10 cellular contexts compared by ENCODE assay signal in genomic region chr12:105352049-105352448, GRCh38. TPM values are rescaled to one million over a fixed set of nuclear protein-coding genes. Genes with fewer than 3 reads are reported as not detected.
DNase-seq lines count a peak whose midpoint lies in the region; ATAC-seq, FAIRE-seq and TF ChIP-seq lines count a peak whose summit lies in the region.
"Had no signal": no experiment of that assay in that cellular context is flagged by ENCODE, and none has a peak within 500 bp of the region (broad histone marks: within the 10 kb centered on the region; RNA-seq: fewer than 3 reads in every experiment).

No MANE protein-coding gene starts in this region.

- H3K36me3 ChIP-seq in Caco-2 (ENCODE audit: control insufficient read depth, insufficient read depth, low read length) = no peaks in the 10 kb centered on the region
- no peaks in the 10 kb centered on the region for H3K36me3 ChIP-seq in CD8-positive, alpha-beta T cell (ENCODE audit: insufficient read depth, low read length)
- H3K36me3 ChIP-seq in osteoblast (ENCODE audit: insufficient read depth, low read length) = peaks cover 3% of the 10 kb centered on the region
- H3K36me3 ChIP-seq: cardiac muscle cell had no signal

- no peak overlapping the region for H2AFZ ChIP-seq in osteoblast (ENCODE audit: low read length)
- H2AFZ ChIP-seq: parathyroid adenoma had no signal

- peaks cover 75% of the 10 kb centered on the region for H3K79me2 ChIP-seq in osteoblast (ENCODE audit: insufficient read depth, low read length)
- H3K79me2 ChIP-seq: parathyroid adenoma had no signal

- no peak for DNase-seq in Caco-2
- DNase-seq in GM19239 (ENCODE audit: insufficient read length, low spot score) = no peak
- DNase-seq in NB4 (ENCODE audit: low read depth) = peak; percentile 50
- no peak for DNase-seq in ecto neural progenitor cell (ENCODE audit: low spot score)
- no peak for DNase-seq in CD8-positive, alpha-beta T cell
- no peak for DNase-seq in HEK293T (ENCODE audit: extremely low spot score)
- no peak for DNase-seq in osteoblast (ENCODE audit: insufficient read length, low spot score, missing footprints)

- TF ChIP-seq CTCF in Caco-2 (IDR thresholded peaks at IDR 0.05; ENCODE audit: insufficient read depth in 1 of 2, low read depth in 1 of 2, low read length in 1 of 2, severe bottlenecking in 1 of 2, unreplicated experiment in 1 of 2) (no peak), NB4 (IDR thresholded peaks at IDR 0.05; ENCODE audit: low read depth, low read length) (no peak), osteoblast (IDR thresholded peaks at IDR 0.05; ENCODE audit: extremely low read depth, low read depth, low read length) (no peak)
- TF ChIP-seq CTCF in CD8-positive, alpha-beta T cell (IDR thresholded peaks at IDR 0.05) = no peak

- H3K36me3 Mint-ChIP-seq in Caco-2 (ENCODE audit: insufficient read depth, unreplicated experiment) = peaks cover 42% of the 10 kb centered on the region
- peaks cover 15% of the 10 kb centered on the region for H3K36me3 Mint-ChIP-seq in CD8-positive, alpha-beta T cell

- peak; percentile 83 for ATAC-seq in HG02884 (IDR thresholded peaks at IDR 0.05; ENCODE audit: unreplicated experiment)
- ATAC-seq in CD8-positive, alpha-beta T cell = no peak

- intact Hi-C loops in Caco-2 (cut with micrococcal nuclease; ENCODE audit: unreplicated experiment) = no loop called here
- intact Hi-C loops in CD8-positive, alpha-beta T cell (cut with DNase I, micrococcal nuclease) = no loop called here

- peaks cover 11% of the 10 kb centered on the region for H3K9me3 Mint-ChIP-seq in Caco-2 (ENCODE audit: unreplicated experiment)
- H3K9me3 Mint-ChIP-seq in CD8-positive, alpha-beta T cell = no peaks in the 10 kb centered on the region

- no TSS peak for BruUV-seq in Caco-2 (replicated peaks; lab: Mats Ljungman, UMichigan)

- FAIRE-seq in GM19239 (lab: Jason Lieb, UNC) = peak; percentile 98

- H3K9me3 ChIP-seq in Caco-2 = no peaks in the 10 kb centered on the region
- no peaks in the 10 kb centered on the region for H3K9me3 ChIP-seq in CD8-positive, alpha-beta T cell (ENCODE audit: low read length)
- H3K9me3 ChIP-seq in osteoblast (ENCODE audit: low read depth, low read length) = no peaks in the 10 kb centered on the region

- no peak overlapping the region for H3K4me3 ChIP-seq in Caco-2 (ENCODE audit: low read depth, low read length)
- H3K4me3 ChIP-seq in NB4 (ENCODE audit: low read depth, low read length) = no peak overlapping the region
- H3K4me3 ChIP-seq in CD8-positive, alpha-beta T cell (ENCODE audit: low read depth, low read length) = no peak overlapping the region
- no peak overlapping the region for H3K4me3 ChIP-seq in osteoblast (ENCODE audit: insufficient read depth, low read length)
- H3K4me3 ChIP-seq: cardiac muscle cell had no signal

- H4K20me1 ChIP-seq in osteoblast (ENCODE audit: insufficient read depth, low read length) = peaks cover 5% of the 10 kb centered on the region

- H3K4me1 Mint-ChIP-seq in Caco-2 (ENCODE audit: low read depth, unreplicated experiment) = peaks cover 42% of the 10 kb centered on the region
- peaks cover 21% of the 10 kb centered on the region for H3K4me1 Mint-ChIP-seq in CD8-positive, alpha-beta T cell (ENCODE audit: low read depth)

- POLR2A ChIA-PET in Caco-2 (lab: Charles Lee) (no interaction called here), HEK293T (lab: Yijun Ruan, JAX) (no interaction called here)
- POLR2A ChIA-PET in CD8-positive, alpha-beta T cell (lab: Charles Lee) = no interaction called here

- no peak overlapping the region for H3K4me3 Mint-ChIP-seq in Caco-2 (ENCODE audit: unreplicated experiment)
- H3K4me3 Mint-ChIP-seq in CD8-positive, alpha-beta T cell = no peak overlapping the region

- CTCF ChIA-PET in Caco-2 (lab: Charles Lee) = no interaction called here
- CTCF ChIA-PET in CD8-positive, alpha-beta T cell (lab: Charles Lee) = no interaction called here
- CTCF ChIA-PET in HEK293T (lab: Yijun Ruan, JAX) = no interaction called here

- H3K27me3 Mint-ChIP-seq in Caco-2 (ENCODE audit: insufficient read depth, unreplicated experiment) = no peaks in the 10 kb centered on the region
- H3K27me3 Mint-ChIP-seq in CD8-positive, alpha-beta T cell (ENCODE audit: low read depth) = no peaks in the 10 kb centered on the region

- peak overlapping the region; percentile 25 for H3K27ac Mint-ChIP-seq in Caco-2 (ENCODE audit: unreplicated experiment)
- H3K27ac Mint-ChIP-seq in CD8-positive, alpha-beta T cell = no peak overlapping the region

- H3K4me2 ChIP-seq in osteoblast (ENCODE audit: insufficient read depth, low read length) = no peak overlapping the region

- H3K27me3 ChIP-seq in Caco-2 (replicated peaks; ENCODE audit: control insufficient read depth, insufficient read depth, low read length) (no peaks in the 10 kb centered on the region), osteoblast (ENCODE audit: insufficient read depth, low read length) (no peaks in the 10 kb centered on the region)
- no peaks in the 10 kb centered on the region for H3K27me3 ChIP-seq in CD8-positive, alpha-beta T cell (ENCODE audit: insufficient read depth, low read length)
- H3K27me3 ChIP-seq: cardiac muscle cell had no signal

- no peak for TF ChIP-seq POLR2A in NB4 (IDR thresholded peaks at IDR 0.05; ENCODE audit: extremely low read depth, insufficient read length)

- peaks cover 50% of the 10 kb centered on the region for H3K4me1 ChIP-seq in Caco-2
- H3K4me1 ChIP-seq in CD8-positive, alpha-beta T cell (ENCODE audit: insufficient read depth, low read length) = peaks cover 4% of the 10 kb centered on the region
- H3K4me1 ChIP-seq in osteoblast (ENCODE audit: insufficient read depth, low read length) = peaks cover 36% of the 10 kb centered on the region

- no peak overlapping the region for H3K27ac ChIP-seq in CD8-positive, alpha-beta T cell (ENCODE audit: low read depth, low read length)
- no peak overlapping the region for H3K27ac ChIP-seq in osteoblast (ENCODE audit: low read depth, low read length)
- H3K27ac ChIP-seq: cardiac muscle cell, parathyroid adenoma had no signal

TF ChIP-seq in HEK293T, 16 proteins besides CTCF, POLR2A, EP300 and RAD21:
- no peak for TF ChIP-seq PKNOX1 (IDR thresholded peaks at IDR 0.05)
TF ChIP-seq in HEK293T: peak in this region for 0.

RNA-seq across cellular contexts. Expression of gene C12orf75, which starts 21.6 kb away (rescaled TPM):
- total RNA-seq in Caco-2 (2022) (173 and 209 TPM in 2 replicates), osteoblast (48.5 and 58.0 TPM in 2 replicates)
- 10 to 100 TPM; 27.5 to 27.9 TPM for total RNA-seq in CD8-positive, alpha-beta T cell
